Comparison of ENCODE assay signal across 8 cellular contexts in genomic region chr6:109073344-109074235, GRCh38. TPM values are rescaled to one million over a fixed set of nuclear protein-coding genes. Genes with fewer than 3 reads are reported as not detected.
DNase-seq lines count a peak whose midpoint lies in the region; ATAC-seq and TF ChIP-seq lines count a peak whose summit lies in the region.

No MANE protein-coding gene starts in this region.

- no peaks in the 10 kb centered on the region for H3K36me3 ChIP-seq in stomach

- no peaks in the 10 kb centered on the region for H3K27me3 Mint-ChIP-seq in central memory CD8-positive, alpha-beta T cell

- TF ChIP-seq CTCF in stomach (IDR thresholded peaks at IDR 0.05) = peak in 5 of 7 experiments; percentile 25 to 59 (median 55)

- intact Hi-C loops in stomach (cut with DNase I; ENCODE audit: low total_unique reads) = loop anchor here (10.0 kb wide), 1 partner anchor 529 kb away; no protein-coding TSS in a partner anchor

- no peaks in the 10 kb centered on the region for H3K27me3 ChIP-seq in stomach

- DNase-seq in activated naive CD4-positive, alpha-beta T cell treated with Interleukin-2 at 50 U/mL for 16 hours = peak; percentile 33
- DNase-seq in activated naive CD4-positive, alpha-beta T cell (lab: John Stamatoyannopoulos, UW) = no peak
- DNase-seq in NCI-H1417 treated with DMSO at 0.1 percent for 48 hours (lab: John Stamatoyannopoulos, UW) (peak; percentile 35), SW480 (ENCODE audit: low spot score) (peak; percentile 49), left kidney (ENCODE audit: low read depth, low spot score) (peak; percentile 85), stomach (no peak), ureter (ENCODE audit: low spot score) (no peak)
- peak in 1 of 2 donors; percentile 60 for DNase-seq in central memory CD8-positive, alpha-beta T cell (ENCODE audit: low spot score in 2 of 2)

- no peak overlapping the region for H3K27ac Mint-ChIP-seq in central memory CD8-positive, alpha-beta T cell (ENCODE audit: low read depth)

- no peaks in the 10 kb centered on the region for H3K9me3 ChIP-seq in stomach

- TF ChIP-seq POLR2A in stomach (IDR thresholded peaks at IDR 0.05) = no peak

- no peak overlapping the region for H3K4me3 ChIP-seq in stomach

- H3K4me1 Mint-ChIP-seq in central memory CD8-positive, alpha-beta T cell = peaks cover 41% of the 10 kb centered on the region

- 39 to 45% (median 42%) methylated on average over 7 of the region's 7 CpGs for WGBS in stomach, 5 donors

- no peak overlapping the region for H3K27ac ChIP-seq in stomach

- TF ChIP-seq EP300 in stomach (IDR thresholded peaks at IDR 0.05) = no peak

- peak overlapping the region; percentile 16 for H3K4me3 Mint-ChIP-seq in central memory CD8-positive, alpha-beta T cell

- H3K36me3 Mint-ChIP-seq in central memory CD8-positive, alpha-beta T cell (ENCODE audit: insufficient read depth) = no peaks in the 10 kb centered on the region

- ATAC-seq in central memory CD8-positive, alpha-beta T cell (replicated peaks; ENCODE audit: extremely low read depth, poor library complexity, severe bottlenecking) = peak; percentile 51

- peaks cover 4 to 35% (median 26%) of the 10 kb centered on the region in 4 donors for H3K4me1 ChIP-seq in stomach

- H3K9me3 Mint-ChIP-seq in central memory CD8-positive, alpha-beta T cell = no peaks in the 10 kb centered on the region

RNA-seq across cellular contexts. Expression of gene SESN1, which starts 21.1 kb away (rescaled TPM):
- total RNA-seq in stomach = 100 to 1,000 TPM in 2 of 5 donors, 10 to 100 TPM in 3; 11.0 to 201 (median 40.2) TPM
- polyA plus RNA-seq in stomach = 10 to 100 TPM; 20.7 to 38.5 (median 28.1) TPM
- 40.9 TPM for total RNA-seq in ureter

RNA-seq across cellular contexts. Expression of gene CEP57L1, which starts 21.7 kb away (rescaled TPM):
- total RNA-seq in stomach = 10 to 100 TPM in 4 of 5 donors, not detected in 1; 13.8 to 63.6 (median 29.4) TPM
- 10 to 100 TPM in 1 of 3 donors, 1 to 10 TPM in 2; 4.5 to 10.3 (median 6.1) TPM for polyA plus RNA-seq in stomach
- total RNA-seq in ureter = 11.5 TPM

Comparison
In these comparisons a context has a peak if more than half of its experiments do, and no peak if none do; other contexts are left out.
1. DNase-seq: peak in activated naive CD4-positive, alpha-beta T cell treated with Interleukin-2 at 50 U/mL for 16 hours (single experiment), NCI-H1417 treated with DMSO at 0.1 percent for 48 hours (single experiment), SW480 (single experiment) and left kidney (single experiment); none in activated naive CD4-positive, alpha-beta T cell (0 of 4), stomach (single experiment) and ureter (single experiment).